1 cellular context compared by ENCODE assay signal in genomic region chr14:34331728-34332623, GRCh38.
A peak's percentile ranks its signal among the peaks of the same experiment; 100 is the strongest.
TF ChIP-seq lines count a peak whose summit lies in the region.

No MANE protein-coding gene starts in this region.

TF ChIP-seq in K562, 482 proteins besides CTCF, POLR2A, EP300 and RAD21 (continued from another document):
- TF ChIP-seq DEAF1 (CRISPR knock-in tag; IDR thresholded peaks at IDR 0.05) (0 out of 2 replicates have a peak, but pooled peaks have one; percentile 6), YY1 (IDR thresholded peaks at IDR 0.05; ENCODE audit: borderline replicate concordance in 1 of 3, control insufficient read depth in 1 of 3, extremely low read depth in 1 of 3, insufficient read depth in 3 of 3, insufficient read length in 1 of 3, insufficient replicate concordance in 2 of 3, low read depth in 1 of 3, low read length in 2 of 3) (peak in 2 of 3 experiments; percentile 22 to 43), NRF1 (conservative IDR thresholded peaks at IDR 0.05 in 1 of 2, IDR thresholded peaks at IDR 0.05 in 1 of 2) (0 out of 4 replicates have a peak, but pooled peaks of 1 of the 2 experiments have one; percentile 11), STAG1 (CRISPR knock-in tag; IDR thresholded peaks at IDR 0.05; ENCODE audit: borderline replicate concordance) (peak; percentile 10; the same call in 1 of the 2 replicates), HDGF (IDR thresholded peaks at IDR 0.05) (no peak), ZNF766 (CRISPR knock-in tag; conservative IDR thresholded peaks at IDR 0.05) (no peak)
